In genomic region chr12:118050972-118051910, GRCh38 we compare ENCODE assay signal across 10 cellular contexts. TPM values are rescaled to one million over a fixed set of nuclear protein-coding genes. Genes with fewer than 3 reads are reported as not detected.
A peak's percentile ranks its signal among the peaks of the same experiment; 100 is the strongest.
DNase-seq lines count a peak whose midpoint lies in the region; ATAC-seq and TF ChIP-seq lines count a peak whose summit lies in the region.
"Had no signal": no experiment of that assay in that cellular context is flagged by ENCODE, and none has a peak within 500 bp of the region (broad histone marks: within the 10 kb centered on the region; RNA-seq: fewer than 3 reads in every experiment).

No MANE protein-coding gene starts in this region.

- H3K36me3 Mint-ChIP-seq in brain = peaks cover 77% of the 10 kb centered on the region
- H3K36me3 Mint-ChIP-seq in neural crest cell (ENCODE audit: low read depth) = peaks cover 10% of the 10 kb centered on the region

- TF ChIP-seq CTCF in AG04450 (IDR thresholded peaks at IDR 0.05; ENCODE audit: low read depth, low read length) (peak; percentile 17; the same call in 1 of the 2 replicates), brain (conservative IDR thresholded peaks at IDR 0.05) (no peak), neural crest cell (conservative IDR thresholded peaks at IDR 0.05) (peak; percentile 39), GM10248 (IDR thresholded peaks at IDR 0.05; ENCODE audit: control extremely low read depth, extremely low read depth, low read depth, missing control alignments) (no peak)

- H3K9me3 Mint-ChIP-seq in brain (no peaks in the 10 kb centered on the region), neural crest cell (peaks cover 2% of the 10 kb centered on the region)

- H3K4me1 Mint-ChIP-seq in brain = peaks cover 31% of the 10 kb centered on the region
- H3K4me1 Mint-ChIP-seq in neural crest cell = peaks cover 17% of the 10 kb centered on the region

- H3K36me3 ChIP-seq in GM23248 (ENCODE audit: low read depth) = peaks cover 29% of the 10 kb centered on the region; the same call in 1 of the 2 replicates

- CTCF ChIA-PET in AG04450 (lab: Charles Lee) = interaction anchor here (0.6 kb wide), 1 partner anchor 16 kb away, joined by 3 read pairs; no protein-coding TSS in a partner anchor
- CTCF ChIA-PET in GM10248 (lab: Yijun Ruan, JAX) = interaction anchor here (0.9 to 1.6 kb wide), 5 partner anchors 9 to 176 kb away, joined by 3 to 4 read pairs (median 3); no protein-coding TSS in a partner anchor

- POLR2A ChIA-PET in AG04450 (lab: Yijun Ruan, JAX) = interaction anchor here (0.6 kb wide), 1 partner anchor 10 kb away, joined by 3 read pairs; the partner anchor contains the start of gene WSB2
- POLR2A ChIA-PET in GM10248 (lab: Yijun Ruan, JAX) = no interaction called here

- H3K27me3 ChIP-seq in AG04450 (ENCODE audit: control insufficient read depth, insufficient read depth, low read length) (no peaks in the 10 kb centered on the region), GM23248 (replicated peaks; ENCODE audit: insufficient read depth) (no peaks in the 10 kb centered on the region)
- H3K27me3 ChIP-seq: vagina had no signal

- H2AFZ ChIP-seq in GM23248 = no peak overlapping the region

- no peak overlapping the region for H3K4me3 ChIP-seq in AG04450 (ENCODE audit: low read depth, low read length)
- no peak overlapping the region for H3K4me3 ChIP-seq in GM23248
- H3K4me3 ChIP-seq: vagina had no signal

- peak overlapping the region; percentile 46; the same call in 1 of the 2 replicates for H3K9ac ChIP-seq in GM23248

- H3K4me1 ChIP-seq in GM23248 (ENCODE audit: insufficient read depth) = peaks cover 31% of the 10 kb centered on the region

- H3K4me2 ChIP-seq in GM23248 (ENCODE audit: unreplicated experiment) = no peak overlapping the region

- H3K9me3 ChIP-seq in AG04450 (ENCODE audit: control insufficient read depth, insufficient read depth, low read length) = no peaks in the 10 kb centered on the region
- no peaks in the 10 kb centered on the region for H3K9me3 ChIP-seq in GM23248 (ENCODE audit: low read depth)
- H3K9me3 ChIP-seq: vagina had no signal

- no peak overlapping the region for H3K4me3 Mint-ChIP-seq in brain
- no peak overlapping the region for H3K4me3 Mint-ChIP-seq in neural crest cell

- H4K20me1 ChIP-seq in GM23248 (ENCODE audit: insufficient read depth) = no peaks in the 10 kb centered on the region

- no peak overlapping the region for H3K27ac ChIP-seq in AG04450 (ENCODE audit: low read depth, low read length)
- H3K27ac ChIP-seq in GM23248 = peak overlapping the region; percentile 77

- peaks cover 49% of the 10 kb centered on the region for H3F3A ChIP-seq in GM23248 (ENCODE audit: insufficient read depth)

- H3K27me3 Mint-ChIP-seq in brain = no peaks in the 10 kb centered on the region
- no peaks in the 10 kb centered on the region for H3K27me3 Mint-ChIP-seq in neural crest cell (ENCODE audit: low read depth)

- H3K27ac Mint-ChIP-seq in brain (peak overlapping the region in 3 of 5 experiments; percentile 39 to 48 (median 42)), neural crest cell (ENCODE audit: unreplicated experiment) (no peak overlapping the region)

- in situ Hi-C loops in GM23248 (cut with MboI) = no loop called here

- ATAC-seq in HG02571 (IDR thresholded peaks at IDR 0.05; ENCODE audit: unreplicated experiment) = no peak
- no peak for ATAC-seq in HG03432 (IDR thresholded peaks at IDR 0.05; ENCODE audit: unreplicated experiment)

- no peaks in the 10 kb centered on the region for H3K9me2 ChIP-seq in GM23248 (ENCODE audit: insufficient read depth)

- WGBS in GM23248 (ENCODE audit: low coverage in 1 of 2, low lambda C conversion rate in 2 of 2, missing lambda C conversion rate in 2 of 2), 2 experiments = 71 to 74% methylated on average over 12 of the region's 12 CpGs

- DNase-seq in AG04450 (ENCODE audit: low read depth, low spot score) (no peak), GM23248 (peak; percentile 45), neural crest cell (ENCODE audit: low read depth, low spot score) (no peak), GM10248 (ENCODE audit: extremely low spot score) (no peak), DMS153 (lab: John Stamatoyannopoulos, UW) (no peak)
- DNase-seq: occipital lobe had no signal

- H3K79me2 ChIP-seq in GM23248 (ENCODE audit: insufficient read depth) = peaks cover 94% of the 10 kb centered on the region

RNA-seq across cellular contexts. Expression of gene WSB2, which starts 9.7 kb away (rescaled TPM):
- polyA plus RNA-seq in AG04450 (2011; rRNA removed) (111 and 126 TPM in 2 replicates), GM23248 (2016; fragmentation: Nextera tagmentation; extraction: Ambion mirVana) (65.8 and 66.5 TPM in 2 replicates), brain (ENCODE audit: insufficient read depth, low read depth, low replicate concordance) (107 TPM)
- 292 and 323 TPM in 2 replicates for polyA minus RNA-seq in AG04450 (2011; rRNA and poly(A)+ RNA removed)
- 134 and 162 TPM in 2 replicates for total RNA-seq in GM23248 (2014; rRNA removed; shearing (Covaris generic))
- 77.3 and 78.6 TPM in 2 replicates for total RNA-seq in neural crest cell

RNA-seq across cellular contexts. Expression of gene RFC5, which starts 34.7 kb away (rescaled TPM):
- polyA plus RNA-seq in AG04450 (2011; rRNA removed) (9.6 and 10.4 TPM in 2 replicates), GM23248 (2016; fragmentation: Nextera tagmentation; extraction: Ambion mirVana) (15.2 and 17.8 TPM in 2 replicates), brain (ENCODE audit: insufficient read depth, low read depth, low replicate concordance) (47.2 TPM)
- 7.0 and 7.4 TPM in 2 replicates for polyA minus RNA-seq in AG04450 (2011; rRNA and poly(A)+ RNA removed)
- 13.0 and 21.4 TPM in 2 replicates for total RNA-seq in GM23248 (2014; rRNA removed; shearing (Covaris generic))
- 52.6 and 53.0 TPM in 2 replicates for total RNA-seq in neural crest cell

RNA-seq across cellular contexts. Expression of gene VSIG10, which starts 52.6 kb away (rescaled TPM):
- 9.7 and 10.5 TPM in 2 replicates for polyA plus RNA-seq in AG04450 (2011; rRNA removed)
- polyA minus RNA-seq in AG04450 (2011; rRNA and poly(A)+ RNA removed) = 19.3 and 21.8 TPM in 2 replicates
- 11.6 and 40.1 TPM in 2 replicates for total RNA-seq in GM23248 (2014; rRNA removed; shearing (Covaris generic))
- polyA plus RNA-seq in GM23248 (2016; fragmentation: Nextera tagmentation; extraction: Ambion mirVana) = 8.5 and 11.5 TPM in 2 replicates
- polyA plus RNA-seq in brain (ENCODE audit: insufficient read depth, low read depth, low replicate concordance) = 14.9 TPM
- total RNA-seq in neural crest cell = 26.8 and 30.1 TPM in 2 replicates

Comparison
In these comparisons a context has a peak if more than half of its experiments do, and no peak if none do; other contexts are left out.
1. CTCF ChIP-seq: peak in AG04450 (single experiment) and neural crest cell (single experiment); none in brain (0 of 2) and GM10248 (single experiment).